1 cellular context compared by ENCODE assay signal in genomic region chr2:127884436-127884835, GRCh38.
TF ChIP-seq lines count a peak whose summit lies in the region.

No MANE protein-coding gene starts in this region.

TF ChIP-seq in GM12878, 131 proteins besides CTCF, POLR2A, EP300 and RAD21:
- TF ChIP-seq RB1 (IDR thresholded peaks at IDR 0.05; ENCODE audit: borderline replicate concordance) (no peak), GABPA (IDR thresholded peaks at IDR 0.05; ENCODE audit: low read depth) (no peak), NR2F1 (conservative IDR thresholded peaks at IDR 0.05) (no peak), KLF5 (IDR thresholded peaks at IDR 0.05; ENCODE audit: partially characterized antibody) (no peak), E4F1 (IDR thresholded peaks at IDR 0.05; ENCODE audit: borderline replicate concordance, partially characterized antibody) (no peak), IRF4 (IDR thresholded peaks at IDR 0.05; ENCODE audit: low read depth, low read length) (no peak), ZNF217 (IDR thresholded peaks at IDR 0.05) (no peak), ASH2L (IDR thresholded peaks at IDR 0.05; ENCODE audit: borderline replicate concordance, low read depth) (no peak), CBX3 (IDR thresholded peaks at IDR 0.05; ENCODE audit: borderline replicate concordance, low read depth) (no peak), SUPT20H (IDR thresholded peaks at IDR 0.05; ENCODE audit: borderline replicate concordance, control insufficient read depth, low read depth, low read length) (no peak), TCF7 (IDR thresholded peaks at IDR 0.05; ENCODE audit: borderline replicate concordance) (no peak), RFX5 (IDR thresholded peaks at IDR 0.05; ENCODE audit: low read depth, low read length) (no peak), BCL11A (IDR thresholded peaks at IDR 0.05; ENCODE audit: low read depth, low read length) (no peak), SPI1 (IDR thresholded peaks at IDR 0.05; ENCODE audit: borderline replicate concordance, insufficient read depth, low read depth, low read length) (no peak), ESRRA (IDR thresholded peaks at IDR 0.05; ENCODE audit: low read length) (no peak), FOXM1 (IDR thresholded peaks at IDR 0.05; ENCODE audit: low read depth, low read length) (no peak), MAX (IDR thresholded peaks at IDR 0.05; ENCODE audit: low read depth, low read length) (no peak), WRNIP1 (IDR thresholded peaks at IDR 0.05; ENCODE audit: borderline replicate concordance, low read depth, low read length) (no peak)
- TF ChIP-seq, protein P1, sequence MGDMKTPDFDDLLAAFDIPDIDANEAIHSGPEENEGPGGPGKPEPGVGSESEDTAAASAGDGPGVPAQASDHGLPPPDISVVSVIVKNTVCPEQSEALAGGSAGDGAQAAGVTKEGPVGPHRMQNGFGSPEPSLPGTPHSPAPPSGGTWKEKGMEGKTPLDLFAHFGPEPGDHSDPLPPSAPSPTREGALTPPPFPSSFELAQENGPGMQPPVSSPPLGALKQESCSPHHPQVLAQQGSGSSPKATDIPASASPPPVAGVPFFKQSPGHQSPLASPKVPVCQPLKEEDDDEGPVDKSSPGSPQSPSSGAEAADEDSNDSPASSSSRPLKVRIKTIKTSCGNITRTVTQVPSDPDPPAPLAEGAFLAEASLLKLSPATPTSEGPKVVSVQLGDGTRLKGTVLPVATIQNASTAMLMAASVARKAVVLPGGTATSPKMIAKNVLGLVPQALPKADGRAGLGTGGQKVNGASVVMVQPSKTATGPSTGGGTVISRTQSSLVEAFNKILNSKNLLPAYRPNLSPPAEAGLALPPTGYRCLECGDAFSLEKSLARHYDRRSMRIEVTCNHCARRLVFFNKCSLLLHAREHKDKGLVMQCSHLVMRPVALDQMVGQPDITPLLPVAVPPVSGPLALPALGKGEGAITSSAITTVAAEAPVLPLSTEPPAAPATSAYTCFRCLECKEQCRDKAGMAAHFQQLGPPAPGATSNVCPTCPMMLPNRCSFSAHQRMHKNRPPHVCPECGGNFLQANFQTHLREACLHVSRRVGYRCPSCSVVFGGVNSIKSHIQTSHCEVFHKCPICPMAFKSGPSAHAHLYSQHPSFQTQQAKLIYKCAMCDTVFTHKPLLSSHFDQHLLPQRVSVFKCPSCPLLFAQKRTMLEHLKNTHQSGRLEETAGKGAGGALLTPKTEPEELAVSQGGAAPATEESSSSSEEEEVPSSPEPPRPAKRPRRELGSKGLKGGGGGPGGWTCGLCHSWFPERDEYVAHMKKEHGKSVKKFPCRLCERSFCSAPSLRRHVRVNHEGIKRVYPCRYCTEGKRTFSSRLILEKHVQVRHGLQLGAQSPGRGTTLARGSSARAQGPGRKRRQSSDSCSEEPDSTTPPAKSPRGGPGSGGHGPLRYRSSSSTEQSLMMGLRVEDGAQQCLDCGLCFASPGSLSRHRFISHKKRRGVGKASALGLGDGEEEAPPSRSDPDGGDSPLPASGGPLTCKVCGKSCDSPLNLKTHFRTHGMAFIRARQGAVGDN (IDR thresholded peaks at IDR 0.05) = no peak
- TF ChIP-seq, protein P2, sequence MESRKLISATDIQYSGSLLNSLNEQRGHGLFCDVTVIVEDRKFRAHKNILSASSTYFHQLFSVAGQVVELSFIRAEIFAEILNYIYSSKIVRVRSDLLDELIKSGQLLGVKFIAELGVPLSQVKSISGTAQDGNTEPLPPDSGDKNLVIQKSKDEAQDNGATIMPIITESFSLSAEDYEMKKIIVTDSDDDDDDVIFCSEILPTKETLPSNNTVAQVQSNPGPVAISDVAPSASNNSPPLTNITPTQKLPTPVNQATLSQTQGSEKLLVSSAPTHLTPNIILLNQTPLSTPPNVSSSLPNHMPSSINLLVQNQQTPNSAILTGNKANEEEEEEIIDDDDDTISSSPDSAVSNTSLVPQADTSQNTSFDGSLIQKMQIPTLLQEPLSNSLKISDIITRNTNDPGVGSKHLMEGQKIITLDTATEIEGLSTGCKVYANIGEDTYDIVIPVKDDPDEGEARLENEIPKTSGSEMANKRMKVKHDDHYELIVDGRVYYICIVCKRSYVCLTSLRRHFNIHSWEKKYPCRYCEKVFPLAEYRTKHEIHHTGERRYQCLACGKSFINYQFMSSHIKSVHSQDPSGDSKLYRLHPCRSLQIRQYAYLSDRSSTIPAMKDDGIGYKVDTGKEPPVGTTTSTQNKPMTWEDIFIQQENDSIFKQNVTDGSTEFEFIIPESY (IDR thresholded peaks at IDR 0.05) = no peak
TF ChIP-seq in GM12878: peak in this region for 0.
